1 cellular context compared by ENCODE assay signal in genomic region chr3:142319094-142319493, GRCh38.
A peak's percentile ranks its signal among the peaks of the same experiment; 100 is the strongest.
TF ChIP-seq lines count a peak whose summit lies in the region.

No MANE protein-coding gene starts in this region.

TF ChIP-seq in K562, 482 proteins besides CTCF, POLR2A, EP300 and RAD21 (continued from another document and continues in another):
- TF ChIP-seq CBX3 (IDR thresholded peaks at IDR 0.05; ENCODE audit: borderline replicate concordance in 1 of 2, low read length in 2 of 2) (peak in 1 of 2 experiments; percentile 51; a peak in 1 of 3 replicates), STAT5A (IDR thresholded peaks at IDR 0.05; ENCODE audit: borderline replicate concordance, low read length) (peak; percentile 44; the same call in 1 of the 2 replicates), ARID1B (IDR thresholded peaks at IDR 0.05) (peak; percentile 87), TFE3 (CRISPR knock-in tag; IDR thresholded peaks at IDR 0.05) (no peak), ZNF584 (CRISPR knock-in tag; IDR thresholded peaks at IDR 0.05; ENCODE audit: low read depth) (no peak), PHF8 (IDR thresholded peaks at IDR 0.05; ENCODE audit: borderline replicate concordance, low read length) (no peak), TRIM28 (IDR thresholded peaks at IDR 0.05) (no peak), ZNF318 (IDR thresholded peaks at IDR 0.05; ENCODE audit: borderline replicate concordance in 1 of 2, low read depth in 1 of 2) (0 out of 4 replicates have a peak, but pooled peaks of 1 of the 2 experiments have one; percentile 25), TAF15 (IDR thresholded peaks at IDR 0.05; ENCODE audit: low read depth, low read length) (no peak), HOMEZ (CRISPR knock-in tag; IDR thresholded peaks at IDR 0.05) (no peak), USF1 (CRISPR knock-in tag; IDR thresholded peaks at IDR 0.05) (no peak), NONO (IDR thresholded peaks at IDR 0.05; ENCODE audit: low read depth in 2 of 2, low read length in 1 of 2) (no peak), ZFP36 (IDR thresholded peaks at IDR 0.05; ENCODE audit: low read depth, low read length, partially characterized antibody) (no peak), ZNF384 (IDR thresholded peaks at IDR 0.05; ENCODE audit: low read depth, low read length) (peak; percentile 61; the same call in 1 of the 2 replicates), KLF10 (CRISPR knock-in tag; IDR thresholded peaks at IDR 0.05) (no peak), FOSL1 (tag; conservative IDR thresholded peaks at IDR 0.05) (peak; percentile 74), ADNP (tag; IDR thresholded peaks at IDR 0.05) (peak; percentile 51; the same call in 1 of the 2 replicates), SAP30 (IDR thresholded peaks at IDR 0.05; ENCODE audit: borderline replicate concordance, insufficient read depth, low read depth, low read length, poor library complexity, severe bottlenecking) (no peak), MIER1 (IDR thresholded peaks at IDR 0.05; ENCODE audit: low read depth) (no peak), STAT6 (CRISPR knock-in tag; IDR thresholded peaks at IDR 0.05) (no peak), DPF2 (IDR thresholded peaks at IDR 0.05) (peak; percentile 81), SLC30A9 (CRISPR knock-in tag; IDR thresholded peaks at IDR 0.05) (no peak), ZNF175 (CRISPR knock-in tag; IDR thresholded peaks at IDR 0.05; ENCODE audit: low read depth) (no peak), DACH1 (IDR thresholded peaks at IDR 0.05; ENCODE audit: partially characterized antibody) (no peak), RCOR1 (IDR thresholded peaks at IDR 0.05; ENCODE audit: borderline replicate concordance in 1 of 2, low read depth in 2 of 2, low read length in 2 of 2) (peak in 1 of 2 experiments; percentile 62; a peak in 1 of 4 replicates), CCNT2 (IDR thresholded peaks at IDR 0.05; ENCODE audit: borderline replicate concordance, extremely low read depth, insufficient read length, low read depth, low read length) (peak; percentile 51), POLR2AphosphoS5 (IDR thresholded peaks at IDR 0.05; ENCODE audit: control insufficient read depth, insufficient read depth, low read depth, low read length) (no peak), SMC3 (conservative IDR thresholded peaks at IDR 0.05; ENCODE audit: insufficient read depth, low read depth, low read length) (no peak), ZNF57 (CRISPR knock-in tag; IDR thresholded peaks at IDR 0.05) (no peak), IRF2 (CRISPR knock-in tag; IDR thresholded peaks at IDR 0.05) (no peak), NFE2 (IDR thresholded peaks at IDR 0.05; ENCODE audit: low read depth) (peak; percentile 94), KDM1A (IDR thresholded peaks at IDR 0.05) (peak in 1 of 2 experiments; percentile 34; a peak in 1 of 4 replicates), ZFX (CRISPR knock-in tag; IDR thresholded peaks at IDR 0.05) (peak; percentile 49), MAFK (IDR thresholded peaks at IDR 0.05; ENCODE audit: low read length) (peak; percentile 99), ZNF449 (CRISPR knock-in tag; IDR thresholded peaks at IDR 0.05) (no peak), TFAM (CRISPR knock-in tag; conservative IDR thresholded peaks at IDR 0.05) (no peak), NR2C2 (CRISPR knock-in tag; IDR thresholded peaks at IDR 0.05) (no peak), NR2C2 (tag; IDR thresholded peaks at IDR 0.05) (no peak), ZNF347 (CRISPR knock-in tag; IDR thresholded peaks at IDR 0.05; ENCODE audit: low read depth) (no peak), RBM22 (IDR thresholded peaks at IDR 0.05; ENCODE audit: low read depth, low read length, poor library complexity, severe bottlenecking) (no peak), TARDBP (IDR thresholded peaks at IDR 0.05) (no peak), ZNF830 (CRISPR knock-in tag; IDR thresholded peaks at IDR 0.05) (no peak), PHB (CRISPR knock-in tag; IDR thresholded peaks at IDR 0.05) (no peak), SMARCA5 (IDR thresholded peaks at IDR 0.05) (no peak), YY1 (IDR thresholded peaks at IDR 0.05; ENCODE audit: borderline replicate concordance in 1 of 3, control insufficient read depth in 1 of 3, extremely low read depth in 1 of 3, insufficient read depth in 3 of 3, insufficient read length in 1 of 3, insufficient replicate concordance in 2 of 3, low read depth in 1 of 3, low read length in 2 of 3) (peak in 1 of 3 experiments; percentile 43), MAFF (IDR thresholded peaks at IDR 0.05; ENCODE audit: low read length) (peak; percentile 99), NFRKB (IDR thresholded peaks at IDR 0.05; ENCODE audit: low read depth) (no peak), BRCA1 (IDR thresholded peaks at IDR 0.05) (no peak), BRCA1 (CRISPR knock-in tag; IDR thresholded peaks at IDR 0.05) (no peak)
- TF ChIP-seq, protein P1, sequence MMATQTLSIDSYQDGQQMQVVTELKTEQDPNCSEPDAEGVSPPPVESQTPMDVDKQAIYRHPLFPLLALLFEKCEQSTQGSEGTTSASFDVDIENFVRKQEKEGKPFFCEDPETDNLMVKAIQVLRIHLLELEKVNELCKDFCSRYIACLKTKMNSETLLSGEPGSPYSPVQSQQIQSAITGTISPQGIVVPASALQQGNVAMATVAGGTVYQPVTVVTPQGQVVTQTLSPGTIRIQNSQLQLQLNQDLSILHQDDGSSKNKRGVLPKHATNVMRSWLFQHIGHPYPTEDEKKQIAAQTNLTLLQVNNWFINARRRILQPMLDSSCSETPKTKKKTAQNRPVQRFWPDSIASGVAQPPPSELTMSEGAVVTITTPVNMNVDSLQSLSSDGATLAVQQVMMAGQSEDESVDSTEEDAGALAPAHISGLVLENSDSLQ (IDR thresholded peaks at IDR 0.05): no peak
- TF ChIP-seq, protein P2, sequence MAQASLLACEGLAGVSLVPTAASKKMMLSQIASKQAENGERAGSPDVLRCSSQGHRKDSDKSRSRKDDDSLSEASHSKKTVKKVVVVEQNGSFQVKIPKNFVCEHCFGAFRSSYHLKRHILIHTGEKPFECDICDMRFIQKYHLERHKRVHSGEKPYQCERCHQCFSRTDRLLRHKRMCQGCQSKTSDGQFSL (CRISPR knock-in tag; IDR thresholded peaks at IDR 0.05): no peak
- TF ChIP-seq, protein P2 (tag; IDR thresholded peaks at IDR 0.05): no peak
